In genomic region chr9:3875371-3876132, GRCh38 we compare ENCODE assay signal across 1 cellular context.
TF ChIP-seq lines count a peak whose summit lies in the region.

No MANE protein-coding gene starts in this region.

TF ChIP-seq in SK-N-SH, 30 proteins besides CTCF, POLR2A, EP300 and RAD21 (continued from another document):
- TF ChIP-seq ZBTB33 (IDR thresholded peaks at IDR 0.05; ENCODE audit: borderline replicate concordance, low read depth) (peak; percentile 53; the same call in 1 of the 2 replicates), MEF2A (IDR thresholded peaks at IDR 0.05; ENCODE audit: borderline replicate concordance, low read depth) (peak; percentile 64; the same call in 1 of the 2 replicates), YY1 (IDR thresholded peaks at IDR 0.05; ENCODE audit: low read depth) (0 out of 2 replicates have a peak, but pooled peaks have one; percentile 12), JUND (IDR thresholded peaks at IDR 0.05) (peak; percentile 88), NFIC (IDR thresholded peaks at IDR 0.05; ENCODE audit: borderline replicate concordance) (peak; percentile 66), TCF12 (IDR thresholded peaks at IDR 0.05) (peak; percentile 59)
